Comparison of ENCODE assay signal across 1 cellular context in the genomic region with DNA sequence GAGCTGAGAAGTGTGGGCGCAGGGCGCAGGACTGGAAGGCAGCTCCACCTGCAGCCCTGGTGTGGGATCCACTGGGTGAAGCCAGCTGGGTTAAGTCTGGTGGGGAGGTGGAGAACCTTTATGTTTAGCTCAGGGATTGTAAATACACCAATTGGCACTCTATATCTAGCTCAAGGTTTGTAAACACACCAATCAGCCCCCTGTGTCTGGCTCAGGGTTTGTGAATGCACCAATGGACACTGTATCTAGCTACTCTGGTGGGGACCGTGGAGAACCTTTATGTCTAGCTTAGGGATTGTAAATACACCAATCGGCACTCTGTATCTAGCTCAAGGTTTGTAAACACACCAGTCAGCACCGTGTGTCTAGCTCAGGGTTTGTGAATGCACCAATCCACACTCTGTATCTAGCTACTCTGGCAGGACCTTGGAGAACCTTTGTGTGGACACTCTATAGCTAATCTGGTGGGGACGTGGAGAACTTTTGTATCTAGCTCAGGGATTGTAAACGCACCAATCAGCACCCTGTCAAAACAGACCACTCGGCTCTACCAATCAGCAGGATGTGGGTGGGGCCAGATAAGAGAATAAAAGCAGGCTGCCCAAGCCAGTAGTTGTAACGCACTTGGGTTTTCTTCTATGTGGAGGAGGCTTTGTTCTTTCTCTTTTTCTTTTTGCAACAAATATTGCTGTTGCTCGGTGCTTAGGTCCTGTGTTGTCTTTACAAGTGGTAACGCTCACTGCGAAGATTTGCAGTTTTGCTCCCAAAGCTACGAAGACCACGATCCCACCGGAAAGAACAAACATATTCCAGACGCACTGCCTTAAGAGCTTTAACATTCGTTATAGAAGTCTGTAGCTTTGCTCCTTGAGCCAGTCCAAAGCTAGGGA.
TF ChIP-seq lines count a peak whose summit lies in the region.

No MANE protein-coding gene starts in this region.

TF ChIP-seq in HepG2, 621 proteins besides CTCF, POLR2A, EP300 and RAD21 (continued from another document and continues in another):
- 0 out of 2 replicates have a peak, but pooled peaks have one; percentile 21 for TF ChIP-seq ZBED4 (CRISPR knock-in tag; IDR thresholded peaks at IDR 0.05; ENCODE audit: borderline replicate concordance)
- peak; percentile 50; the same call in 1 of the 2 replicates for TF ChIP-seq HDAC2 (CRISPR knock-in tag; IDR thresholded peaks at IDR 0.05)
- peak; percentile 65 for TF ChIP-seq BRCA1 (CRISPR knock-in tag; IDR thresholded peaks at IDR 0.05)
- peak; percentile 55 for TF ChIP-seq HDAC1 (CRISPR knock-in tag; IDR thresholded peaks at IDR 0.05)
- TF ChIP-seq ZNF383 (CRISPR knock-in tag; IDR thresholded peaks at IDR 0.05; ENCODE audit: borderline replicate concordance) = peak; percentile 55; the same call in 1 of the 2 replicates
- TF ChIP-seq ELF1 (CRISPR knock-in tag; IDR thresholded peaks at IDR 0.05) = peak; percentile 40
- TF ChIP-seq, protein P1, sequence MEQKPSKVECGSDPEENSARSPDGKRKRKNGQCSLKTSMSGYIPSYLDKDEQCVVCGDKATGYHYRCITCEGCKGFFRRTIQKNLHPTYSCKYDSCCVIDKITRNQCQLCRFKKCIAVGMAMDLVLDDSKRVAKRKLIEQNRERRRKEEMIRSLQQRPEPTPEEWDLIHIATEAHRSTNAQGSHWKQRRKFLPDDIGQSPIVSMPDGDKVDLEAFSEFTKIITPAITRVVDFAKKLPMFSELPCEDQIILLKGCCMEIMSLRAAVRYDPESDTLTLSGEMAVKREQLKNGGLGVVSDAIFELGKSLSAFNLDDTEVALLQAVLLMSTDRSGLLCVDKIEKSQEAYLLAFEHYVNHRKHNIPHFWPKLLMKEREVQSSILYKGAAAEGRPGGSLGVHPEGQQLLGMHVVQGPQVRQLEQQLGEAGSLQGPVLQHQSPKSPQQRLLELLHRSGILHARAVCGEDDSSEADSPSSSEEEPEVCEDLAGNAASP (CRISPR knock-in tag; IDR thresholded peaks at IDR 0.05; ENCODE audit: borderline replicate concordance) = peak; percentile 11; the same call in 1 of the 2 replicates
- TF ChIP-seq, protein P2, sequence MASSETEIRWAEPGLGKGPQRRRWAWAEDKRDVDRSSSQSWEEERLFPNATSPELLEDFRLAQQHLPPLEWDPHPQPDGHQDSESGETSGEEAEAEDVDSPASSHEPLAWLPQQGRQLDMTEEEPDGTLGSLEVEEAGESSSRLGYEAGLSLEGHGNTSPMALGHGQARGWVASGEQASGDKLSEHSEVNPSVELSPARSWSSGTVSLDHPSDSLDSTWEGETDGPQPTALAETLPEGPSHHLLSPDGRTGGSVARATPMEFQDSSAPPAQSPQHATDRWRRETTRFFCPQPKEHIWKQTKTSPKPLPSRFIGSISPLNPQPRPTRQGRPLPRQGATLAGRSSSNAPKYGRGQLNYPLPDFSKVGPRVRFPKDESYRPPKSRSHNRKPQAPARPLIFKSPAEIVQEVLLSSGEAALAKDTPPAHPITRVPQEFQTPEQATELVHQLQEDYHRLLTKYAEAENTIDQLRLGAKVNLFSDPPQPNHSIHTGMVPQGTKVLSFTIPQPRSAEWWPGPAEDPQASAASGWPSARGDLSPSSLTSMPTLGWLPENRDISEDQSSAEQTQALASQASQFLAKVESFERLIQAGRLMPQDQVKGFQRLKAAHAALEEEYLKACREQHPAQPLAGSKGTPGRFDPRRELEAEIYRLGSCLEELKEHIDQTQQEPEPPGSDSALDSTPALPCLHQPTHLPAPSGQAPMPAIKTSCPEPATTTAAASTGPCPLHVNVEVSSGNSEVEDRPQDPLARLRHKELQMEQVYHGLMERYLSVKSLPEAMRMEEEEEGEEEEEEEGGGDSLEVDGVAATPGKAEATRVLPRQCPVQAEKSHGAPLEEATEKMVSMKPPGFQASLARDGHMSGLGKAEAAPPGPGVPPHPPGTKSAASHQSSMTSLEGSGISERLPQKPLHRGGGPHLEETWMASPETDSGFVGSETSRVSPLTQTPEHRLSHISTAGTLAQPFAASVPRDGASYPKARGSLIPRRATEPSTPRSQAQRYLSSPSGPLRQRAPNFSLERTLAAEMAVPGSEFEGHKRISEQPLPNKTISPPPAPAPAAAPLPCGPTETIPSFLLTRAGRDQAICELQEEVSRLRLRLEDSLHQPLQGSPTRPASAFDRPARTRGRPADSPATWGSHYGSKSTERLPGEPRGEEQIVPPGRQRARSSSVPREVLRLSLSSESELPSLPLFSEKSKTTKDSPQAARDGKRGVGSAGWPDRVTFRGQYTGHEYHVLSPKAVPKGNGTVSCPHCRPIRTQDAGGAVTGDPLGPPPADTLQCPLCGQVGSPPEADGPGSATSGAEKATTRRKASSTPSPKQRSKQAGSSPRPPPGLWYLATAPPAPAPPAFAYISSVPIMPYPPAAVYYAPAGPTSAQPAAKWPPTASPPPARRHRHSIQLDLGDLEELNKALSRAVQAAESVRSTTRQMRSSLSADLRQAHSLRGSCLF (CRISPR knock-in tag; IDR thresholded peaks at IDR 0.05; ENCODE audit: borderline replicate concordance) = peak; percentile 91; the same call in 1 of the 2 replicates
- TF ChIP-seq SIX4 (CRISPR knock-in tag; IDR thresholded peaks at IDR 0.05) = peak; percentile 9; the same call in 1 of the 2 replicates
- 0 out of 2 replicates have a peak, but pooled peaks have one; percentile 24 for TF ChIP-seq GTF3A (CRISPR knock-in tag; conservative IDR thresholded peaks at IDR 0.05)
- peak; percentile 36 for TF ChIP-seq GATAD2A (CRISPR knock-in tag; IDR thresholded peaks at IDR 0.05)
- TF ChIP-seq, protein P3, sequence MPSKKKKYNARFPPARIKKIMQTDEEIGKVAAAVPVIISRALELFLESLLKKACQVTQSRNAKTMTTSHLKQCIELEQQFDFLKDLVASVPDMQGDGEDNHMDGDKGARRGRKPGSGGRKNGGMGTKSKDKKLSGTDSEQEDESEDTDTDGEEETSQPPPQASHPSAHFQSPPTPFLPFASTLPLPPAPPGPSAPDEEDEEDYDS (CRISPR knock-in tag; IDR thresholded peaks at IDR 0.05) = peak; percentile 93
- TF ChIP-seq MED13 (CRISPR knock-in tag; IDR thresholded peaks at IDR 0.05) = peak; percentile 87; the same call in 1 of the 2 replicates
- TF ChIP-seq POLR2AphosphoS2 (IDR thresholded peaks at IDR 0.05; ENCODE audit: low read depth, low read length) = peak; percentile 96
- TF ChIP-seq ZNF205 (CRISPR knock-in tag; IDR thresholded peaks at IDR 0.05) = peak; percentile 74
- 0 out of 2 replicates have a peak, but pooled peaks have one; percentile 8 for TF ChIP-seq ZFX (CRISPR knock-in tag; IDR thresholded peaks at IDR 0.05; ENCODE audit: low read depth)
- TF ChIP-seq SETDB1 (CRISPR knock-in tag; IDR thresholded peaks at IDR 0.05; ENCODE audit: borderline replicate concordance) = 0 out of 2 replicates have a peak, but pooled peaks have one; percentile 79
- TF ChIP-seq, protein P4, sequence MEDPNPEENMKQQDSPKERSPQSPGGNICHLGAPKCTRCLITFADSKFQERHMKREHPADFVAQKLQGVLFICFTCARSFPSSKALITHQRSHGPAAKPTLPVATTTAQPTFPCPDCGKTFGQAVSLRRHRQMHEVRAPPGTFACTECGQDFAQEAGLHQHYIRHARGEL (CRISPR knock-in tag; IDR thresholded peaks at IDR 0.05) = 0 out of 2 replicates have a peak, but pooled peaks have one; percentile 22
- peak; percentile 87 for TF ChIP-seq SIN3A (IDR thresholded peaks at IDR 0.05; ENCODE audit: borderline replicate concordance, low read depth, low read length)
- peak; percentile 71; the same call in 1 of the 2 replicates for TF ChIP-seq ATF2 (CRISPR knock-in tag; IDR thresholded peaks at IDR 0.05)
- TF ChIP-seq ZNF251 (CRISPR knock-in tag; IDR thresholded peaks at IDR 0.05) = 0 out of 2 replicates have a peak, but pooled peaks have one; percentile 64
- peak; percentile 73 for TF ChIP-seq ZNF589 (CRISPR knock-in tag; conservative IDR thresholded peaks at IDR 0.05)
- peak; percentile 78 for TF ChIP-seq ZNF605 (CRISPR knock-in tag; IDR thresholded peaks at IDR 0.05)
- TF ChIP-seq ZNF318 (CRISPR knock-in tag; IDR thresholded peaks at IDR 0.05) = peak; percentile 96
